In genomic region chr21:45386728-45387371, GRCh38 we compare ENCODE assay signal across 8 cellular contexts. TPM values are rescaled to one million over a fixed set of nuclear protein-coding genes. Genes with fewer than 3 reads are reported as not detected.
A peak's percentile ranks its signal among the peaks of the same experiment; 100 is the strongest.
DNase-seq lines count a peak whose midpoint lies in the region; ATAC-seq and TF ChIP-seq lines count a peak whose summit lies in the region.

No MANE protein-coding gene starts in this region.

- CTCF ChIA-PET in AG04450 (lab: Charles Lee) = interaction anchor here (0.9 to 1.4 kb wide), 3 partner anchors 10 to 169 kb away, joined by 3 to 4 read pairs (median 4); no protein-coding TSS in a partner anchor

- no peaks in the 10 kb centered on the region for H3K4me1 ChIP-seq in mucosa of descending colon (ENCODE audit: low read depth)

- peaks cover 15% of the 10 kb centered on the region for H3K9me3 ChIP-seq in AG04450 (ENCODE audit: control insufficient read depth, insufficient read depth, low read length)
- H3K9me3 ChIP-seq in mucosa of descending colon = no peaks in the 10 kb centered on the region

- H3K4me3 ChIP-seq in AG04450 (ENCODE audit: low read depth, low read length) = peak overlapping the region; percentile 17; the same call in 1 of the 2 replicates
- H3K4me3 ChIP-seq in NB4 (ENCODE audit: low read depth, low read length) = no peak overlapping the region
- H3K4me3 ChIP-seq in epithelial cell of esophagus (ENCODE audit: low read length) = no peak overlapping the region
- H3K4me3 ChIP-seq in mucosa of descending colon = no peak overlapping the region

- no peaks in the 10 kb centered on the region for H3K27me3 ChIP-seq in AG04450 (ENCODE audit: control insufficient read depth, insufficient read depth, low read length)

- DNase-seq in AG04450 (ENCODE audit: low read depth, low spot score) (peak; percentile 87), NB4 (ENCODE audit: low read depth) (peak; percentile 48), epithelial cell of esophagus (ENCODE audit: low read depth) (peak; percentile 46), mucosa of descending colon (peak in 2 of 3 donors; percentile 23 to 54), NCI-H2029 treated with DMSO at 0.1 percent for 48 hours (lab: John Stamatoyannopoulos, UW) (no peak), DMS79 treated with DMSO at 0.1 percent for 48 hours (lab: John Stamatoyannopoulos, UW) (no peak), T-helper 9 cell (no peak)

- H3K36me3 ChIP-seq in mucosa of descending colon (ENCODE audit: low read depth) = no peaks in the 10 kb centered on the region

- H3K27ac ChIP-seq in AG04450 (ENCODE audit: low read depth, low read length) = peak overlapping the region; percentile 80

- TF ChIP-seq CTCF in AG04450 (IDR thresholded peaks at IDR 0.05; ENCODE audit: low read depth, low read length) (peak; percentile 45), NB4 (IDR thresholded peaks at IDR 0.05; ENCODE audit: low read depth, low read length) (no peak), epithelial cell of esophagus (IDR thresholded peaks at IDR 0.05; ENCODE audit: insufficient read depth, low read depth, low read length, missing control alignments) (peak; percentile 14), mucosa of descending colon (IDR thresholded peaks at IDR 0.05) (no peak)

- POLR2A ChIA-PET in AG04450 (lab: Yijun Ruan, JAX) = interaction anchor here (0.8 to 1.3 kb wide), 5 partner anchors 23 to 99 kb away, joined by 3 to 12 read pairs (median 8); partner anchors contain the start of gene POFUT2

- intact Hi-C loops in mucosa of descending colon (cut with DNase I, micrococcal nuclease) = no loop called here

- ATAC-seq in mucosa of descending colon (peak; percentile 26), HG02973 (IDR thresholded peaks at IDR 0.05; ENCODE audit: unreplicated experiment) (no peak)

- no peak for TF ChIP-seq POLR2A in NB4 (IDR thresholded peaks at IDR 0.05; ENCODE audit: extremely low read depth, insufficient read length)

RNA-seq across cellular contexts. Expression of gene COL18A1, which starts 18.1 kb away (rescaled TPM):
- 25.3 and 37.0 TPM in 2 replicates for polyA plus RNA-seq in AG04450 (2011; rRNA removed)
- polyA minus RNA-seq in AG04450 (2011; rRNA and poly(A)+ RNA removed) = 7.7 and 9.1 TPM in 2 replicates
- 10 to 100 TPM in 2 of 3 donors, 1 to 10 TPM in 1; 4.6 to 46.9 (median 21.3) TPM for total RNA-seq in mucosa of descending colon

Comparison
In these comparisons a context has a peak if more than half of its experiments do, and no peak if none do; other contexts are left out.
1. DNase-seq: peak in AG04450 (single experiment), NB4 (single experiment), epithelial cell of esophagus (single experiment) and mucosa of descending colon (2 of 3); none in NCI-H2029 treated with DMSO at 0.1 percent for 48 hours (single experiment), DMS79 treated with DMSO at 0.1 percent for 48 hours (single experiment) and T-helper 9 cell (single experiment).
2. CTCF ChIP-seq: peak in AG04450 (single experiment) and epithelial cell of esophagus (single experiment); none in NB4 (single experiment) and mucosa of descending colon (single experiment).